In genomic region chr5:75931175-75931574, GRCh38 we compare ENCODE assay signal across 3 cellular contexts.
TF ChIP-seq lines count a peak whose summit lies in the region.

No MANE protein-coding gene starts in this region.

TF ChIP-seq in HepG2, 621 proteins besides CTCF, POLR2A, EP300 and RAD21:
- TF ChIP-seq FOXO4 (CRISPR knock-in tag; conservative IDR thresholded peaks at IDR 0.05) (no peak), ZNF629 (CRISPR knock-in tag; conservative IDR thresholded peaks at IDR 0.05) (peak; percentile 52; the same call in 1 of the 2 replicates), SMARCE1 (IDR thresholded peaks at IDR 0.05; ENCODE audit: borderline replicate concordance) (no peak), HNRNPUL1 (IDR thresholded peaks at IDR 0.05; ENCODE audit: low read depth, low read length) (no peak), ZNF562 (CRISPR knock-in tag; IDR thresholded peaks at IDR 0.05; ENCODE audit: borderline replicate concordance) (no peak), ATF7 (IDR thresholded peaks at IDR 0.05) (no peak), ATF7 (CRISPR knock-in tag; IDR thresholded peaks at IDR 0.05) (no peak)

TF ChIP-seq in GM12891, 5 proteins besides CTCF, POLR2A, EP300 and RAD21:
- TF ChIP-seq SPI1 (IDR thresholded peaks at IDR 0.05; ENCODE audit: low read depth, low read length) (no peak), POLR2AphosphoS5 (IDR thresholded peaks at IDR 0.05; ENCODE audit: low read depth, low read length) (no peak), POU2F2 (IDR thresholded peaks at IDR 0.05; ENCODE audit: low read depth, low read length) (no peak), TAF1 (IDR thresholded peaks at IDR 0.05; ENCODE audit: low read depth, low read length) (no peak), PAX5 (IDR thresholded peaks at IDR 0.05; ENCODE audit: insufficient read depth, low read length, severe bottlenecking) (no peak)

TF ChIP-seq in K562, 482 proteins besides CTCF, POLR2A, EP300 and RAD21:
- peak; percentile 82 for TF ChIP-seq RBM25 (IDR thresholded peaks at IDR 0.05; ENCODE audit: low read depth, low read length, severe bottlenecking)
- TF ChIP-seq PTRF (tag; IDR thresholded peaks at IDR 0.05), result no peak
- no peak for TF ChIP-seq ZHX1 (conservative IDR thresholded peaks at IDR 0.05; ENCODE audit: low read length)
- TF ChIP-seq PREB (CRISPR knock-in tag; IDR thresholded peaks at IDR 0.05), result no peak
